ENCODE assay signal across 12 cellular contexts in the genomic region with DNA sequence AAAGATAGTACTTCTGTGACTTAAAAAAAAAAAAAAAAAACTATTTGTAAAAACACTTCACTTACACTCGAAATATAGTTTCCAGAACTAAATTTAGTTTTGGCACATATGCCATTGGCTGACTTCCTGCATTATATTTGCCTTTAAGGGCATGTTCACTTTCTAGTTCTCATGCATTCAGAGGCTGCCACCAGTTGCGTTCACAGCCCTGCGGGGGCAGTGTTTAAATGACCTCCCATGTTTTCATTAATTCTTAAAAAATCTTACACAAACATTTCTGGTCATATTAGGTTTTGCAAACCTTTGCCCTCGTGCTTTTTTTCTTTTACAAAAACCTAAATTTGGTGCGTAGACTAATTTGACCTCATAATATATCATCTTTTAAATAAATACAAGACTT. TPM values are rescaled to one million over a fixed set of nuclear protein-coding genes. Genes with fewer than 3 reads are reported as not detected.
DNase-seq lines count a peak whose midpoint lies in the region; ATAC-seq, FAIRE-seq and TF ChIP-seq lines count a peak whose summit lies in the region.
"Had no signal": no experiment of that assay in that cellular context is flagged by ENCODE, and none has a peak within 500 bp of the region (broad histone marks: within the 10 kb centered on the region; RNA-seq: fewer than 3 reads in every experiment).

No MANE protein-coding gene starts in this region.

- no peak overlapping the region for H3K4me2 ChIP-seq in neural progenitor cell

- no peaks in the 10 kb centered on the region for H3F3A ChIP-seq in neural progenitor cell (ENCODE audit: low read depth)

- H3K27ac ChIP-seq in neural progenitor cell (no peak overlapping the region), coronary artery (no peak overlapping the region)
- H3K27ac ChIP-seq: pancreas, tibial nerve had no signal

- H3K27ac Mint-ChIP-seq in neural progenitor cell, result no peak overlapping the region
- H3K27ac Mint-ChIP-seq in activated naive CD8-positive, alpha-beta T cell treated with anti-CD3 and anti-CD28 coated beads for 36 hours, result no peak overlapping the region

- ATAC-seq in HG03354 (IDR thresholded peaks at IDR 0.05; ENCODE audit: poor library complexity, severe bottlenecking, unreplicated experiment), result peak; percentile 87
- ATAC-seq: pancreas had no signal

- H2AFZ ChIP-seq in neural progenitor cell (replicated peaks), result no peak overlapping the region

- H3K4me3 Mint-ChIP-seq in neural progenitor cell, result no peak overlapping the region
- H3K4me3 Mint-ChIP-seq in activated naive CD8-positive, alpha-beta T cell treated with anti-CD3 and anti-CD28 coated beads for 36 hours, result no peak overlapping the region

- no peaks in the 10 kb centered on the region for H3K27me3 Mint-ChIP-seq in neural progenitor cell (ENCODE audit: insufficient read depth, low read depth)
- H3K27me3 Mint-ChIP-seq in activated naive CD8-positive, alpha-beta T cell treated with anti-CD3 and anti-CD28 coated beads for 36 hours, result peaks cover 11% of the 10 kb centered on the region

- no peak for DNase-seq in bronchial epithelial cell (ENCODE audit: low read depth)
- no peak for DNase-seq in neural progenitor cell (ENCODE audit: low spot score)
- no peak for DNase-seq in activated naive CD8-positive, alpha-beta T cell treated with anti-CD3 and anti-CD28 coated beads for 36 hours
- DNase-seq in coronary artery (ENCODE audit: low spot score), result no peak
- no peak for DNase-seq in activated CD4-positive, alpha-beta T cell treated with anti-CD3 and anti-CD28 coated beads, Interleukin-2, amount 50 U/mL, for 48 hours
- no peak for DNase-seq in cardiac septum (ENCODE audit: low spot score)
- DNase-seq: activated naive CD4-positive, alpha-beta T cell treated with Interleukin-2 at 50 U/mL for 16 hours; NCI-H1694 treated with DMSO at 0.1 percent for 48 hours; pancreas had no signal

- no peak overlapping the region for H3K9ac ChIP-seq in neural progenitor cell

- no peaks in the 10 kb centered on the region for H3K4me1 Mint-ChIP-seq in neural progenitor cell
- no peaks in the 10 kb centered on the region for H3K4me1 Mint-ChIP-seq in activated naive CD8-positive, alpha-beta T cell treated with anti-CD3 and anti-CD28 coated beads for 36 hours

- TF ChIP-seq CTCF in GM12873 (IDR thresholded peaks at IDR 0.05; ENCODE audit: insufficient read depth, low read depth, low read length, missing control alignments) (peak; percentile 58), bronchial epithelial cell (IDR thresholded peaks at IDR 0.05; ENCODE audit: insufficient read depth, low read length, severe bottlenecking) (peak; percentile 6), neural progenitor cell (IDR thresholded peaks at IDR 0.05) (peak; percentile 53), coronary artery (IDR thresholded peaks at IDR 0.05) (no peak)

- no peaks in the 10 kb centered on the region for H3K36me3 ChIP-seq in bronchial epithelial cell (ENCODE audit: control insufficient read depth, insufficient read depth, low read length)
- no peaks in the 10 kb centered on the region for H3K36me3 ChIP-seq in neural progenitor cell
- H3K36me3 ChIP-seq: pancreas, tibial nerve had no signal

- no peaks in the 10 kb centered on the region for H3K79me2 ChIP-seq in neural progenitor cell (ENCODE audit: low read depth)

- H3K27me3 ChIP-seq in bronchial epithelial cell (ENCODE audit: control insufficient read depth, insufficient read depth, low read length) (no peaks in the 10 kb centered on the region), neural progenitor cell (peaks cover 3% of the 10 kb centered on the region)

- FAIRE-seq in bronchial epithelial cell (lab: Jason Lieb, UNC), result no peak

- intact Hi-C loops in cardiac septum (cut with DNase I), result no loop called here

- H3K4me1 ChIP-seq in neural progenitor cell, result no peaks in the 10 kb centered on the region
- H3K4me1 ChIP-seq: pancreas, tibial nerve had no signal

- H3K4me3 ChIP-seq in bronchial epithelial cell (ENCODE audit: low read depth, low read length), result no peak overlapping the region
- no peak overlapping the region for H3K4me3 ChIP-seq in neural progenitor cell
- H3K4me3 ChIP-seq in coronary artery, result no peak overlapping the region
- H3K4me3 ChIP-seq: pancreas, tibial nerve had no signal

- H3K36me3 Mint-ChIP-seq in neural progenitor cell, result no peaks in the 10 kb centered on the region
- no peaks in the 10 kb centered on the region for H3K36me3 Mint-ChIP-seq in activated naive CD8-positive, alpha-beta T cell treated with anti-CD3 and anti-CD28 coated beads for 36 hours

- H3K9me3 Mint-ChIP-seq in neural progenitor cell, result peaks cover 4% of the 10 kb centered on the region
- H3K9me3 Mint-ChIP-seq in activated naive CD8-positive, alpha-beta T cell treated with anti-CD3 and anti-CD28 coated beads for 36 hours, result no peaks in the 10 kb centered on the region

- no peaks in the 10 kb centered on the region for H3K9me3 ChIP-seq in neural progenitor cell (ENCODE audit: low read depth)
- H3K9me3 ChIP-seq: pancreas, tibial nerve had no signal

- H4K20me1 ChIP-seq in neural progenitor cell (ENCODE audit: low read depth), result no peaks in the 10 kb centered on the region

RNA-seq across cellular contexts. Expression of gene ARHGAP6, which starts 12.5 kb away (rescaled TPM):
- total RNA-seq in bronchial epithelial cell (under 0.01 and 0.38 TPM in 2 replicates), neural progenitor cell (ENCODE audit: low replicate concordance) (1.1 and 1.2 TPM in 2 replicates), cardiac septum (4.8 TPM)
- not detected for total RNA-seq in activated naive CD8-positive, alpha-beta T cell treated with anti-CD3 and anti-CD28 coated beads for 36 hours
